ENCODE assay signal across 8 cellular contexts in genomic region chr7:107890493-107890961, GRCh38. TPM values are rescaled to one million over a fixed set of nuclear protein-coding genes. Genes with fewer than 3 reads are reported as not detected.
A peak's percentile ranks its signal among the peaks of the same experiment; 100 is the strongest.
DNase-seq lines count a peak whose midpoint lies in the region; ATAC-seq and TF ChIP-seq lines count a peak whose summit lies in the region.

No MANE protein-coding gene starts in this region.

- no peak for DNase-seq in GM06990 (ENCODE audit: extremely low read depth, insufficient read length)
- DNase-seq in NCI-H69 (lab: John Stamatoyannopoulos, UW) = peak; percentile 62
- DNase-seq in effector memory CD4-positive, alpha-beta T cell = no peak
- peak in 1 of 9 donors; percentile 12 for DNase-seq in naive thymus-derived CD4-positive, alpha-beta T cell
- DNase-seq in NCI-H1930 (lab: John Stamatoyannopoulos, UW) = no peak
- no peak for DNase-seq in SW 1271 (lab: John Stamatoyannopoulos, UW)

- peaks cover 14% of the 10 kb centered on the region for H3K4me1 ChIP-seq in effector memory CD4-positive, alpha-beta T cell (ENCODE audit: control insufficient read depth, insufficient read depth, low read length, poor library complexity, severe bottlenecking)
- H3K4me1 ChIP-seq in naive thymus-derived CD4-positive, alpha-beta T cell (ENCODE audit: control insufficient read depth in 2 of 2, insufficient read depth in 2 of 2, low read length in 2 of 2) = peaks cover 5 to 35% of the 10 kb centered on the region in 2 donors

- H3K36me3 Mint-ChIP-seq in naive thymus-derived CD4-positive, alpha-beta T cell = peaks cover 0 to 16% (median 7%) of the 10 kb centered on the region in 5 donors

- H3K27ac Mint-ChIP-seq in naive thymus-derived CD4-positive, alpha-beta T cell = peak overlapping the region; percentile 94 to 100 (median 98)

- peaks cover 0 to 6% (median 0%) of the 10 kb centered on the region in 11 donors for H3K9me3 Mint-ChIP-seq in naive thymus-derived CD4-positive, alpha-beta T cell

- intact Hi-C loops in naive thymus-derived CD4-positive, alpha-beta T cell (cut with micrococcal nuclease) = loop anchor here (2.0 to 10.0 kb wide), 7 partner anchors 328 to 1778 kb away; partner anchors contain the start of genes COG5 (in 2 of the 2), DUS4L (in 2 of the 2), NAMPT (in 2 of the 2) and CCDC71L (in 1 of the 2)

- H3K4me3 Mint-ChIP-seq in naive thymus-derived CD4-positive, alpha-beta T cell = peak overlapping the region; percentile 89 to 100 (median 97)

- H3K4me1 Mint-ChIP-seq in naive thymus-derived CD4-positive, alpha-beta T cell = peaks cover 15 to 50% (median 46%) of the 10 kb centered on the region in 7 donors

- CTCF ChIA-PET in naive thymus-derived CD4-positive, alpha-beta T cell (lab: Charles Lee) = interaction anchor here (1.1 to 1.9 kb wide), 3 partner anchors 11 to 147 kb away, joined by 6 to 7 read pairs (median 6); partner anchors contain the start of gene CBLL1

- peak; percentile 4 for ATAC-seq in GM21737 (IDR thresholded peaks at IDR 0.05; ENCODE audit: unreplicated experiment)
- ATAC-seq in naive thymus-derived CD4-positive, alpha-beta T cell = peak; percentile 15
- ATAC-seq in GM21447 (IDR thresholded peaks at IDR 0.05; ENCODE audit: unreplicated experiment) = no peak

- H3K27ac ChIP-seq in effector memory CD4-positive, alpha-beta T cell (ENCODE audit: insufficient read depth, low read length, poor library complexity, severe bottlenecking) = peak overlapping the region; percentile 93
- H3K27ac ChIP-seq in naive thymus-derived CD4-positive, alpha-beta T cell (ENCODE audit: low read depth, low read length) = peak overlapping the region; percentile 97

- TF ChIP-seq CTCF in GM06990 (IDR thresholded peaks at IDR 0.05; ENCODE audit: insufficient read depth, low read length, poor library complexity, severe bottlenecking) = no peak

- POLR2A ChIA-PET in naive thymus-derived CD4-positive, alpha-beta T cell (lab: Charles Lee) = interaction anchor here (0.6 to 3.6 kb wide), 11 partner anchors 8 to 1155 kb away, joined by 3 to 28 read pairs (median 5); partner anchors contain the start of genes CBLL1, COG5, DNAJB9 and DUS4L

- no peaks in the 10 kb centered on the region for H3K27me3 ChIP-seq in GM06990 (replicated peaks; ENCODE audit: control insufficient read depth, insufficient read depth, low read length)
- no peaks in the 10 kb centered on the region for H3K27me3 ChIP-seq in effector memory CD4-positive, alpha-beta T cell (replicated peaks; ENCODE audit: control insufficient read depth, insufficient read depth, low read length, poor library complexity, severe bottlenecking)
- H3K27me3 ChIP-seq in naive thymus-derived CD4-positive, alpha-beta T cell (ENCODE audit: control insufficient read depth in 2 of 2, insufficient read depth in 2 of 2, low read length in 2 of 2) = no peaks in the 10 kb centered on the region

- H3K9me3 ChIP-seq in effector memory CD4-positive, alpha-beta T cell (ENCODE audit: control insufficient read depth, low read length) = no peaks in the 10 kb centered on the region
- no peaks in the 10 kb centered on the region for H3K9me3 ChIP-seq in naive thymus-derived CD4-positive, alpha-beta T cell (ENCODE audit: control insufficient read depth in 2 of 3, low read length in 3 of 3)

- peak overlapping the region; percentile 92 for H3K4me3 ChIP-seq in GM06990 (replicated peaks; ENCODE audit: low read depth, low read length)
- peak overlapping the region; percentile 77 for H3K4me3 ChIP-seq in effector memory CD4-positive, alpha-beta T cell (ENCODE audit: insufficient read depth, low read depth, low read length, poor library complexity, severe bottlenecking)
- peak overlapping the region; percentile 93 for H3K4me3 ChIP-seq in naive thymus-derived CD4-positive, alpha-beta T cell (ENCODE audit: low read length)

- peaks cover 2% of the 10 kb centered on the region for H3K36me3 ChIP-seq in GM06990 (ENCODE audit: control insufficient read depth, insufficient read depth, low read length)
- peaks cover 2% of the 10 kb centered on the region for H3K36me3 ChIP-seq in effector memory CD4-positive, alpha-beta T cell (ENCODE audit: control insufficient read depth, insufficient read depth, low read length)
- peaks cover 2 to 16% (median 14%) of the 10 kb centered on the region in 3 experiments for H3K36me3 ChIP-seq in naive thymus-derived CD4-positive, alpha-beta T cell (ENCODE audit: control insufficient read depth in 2 of 3, insufficient read depth in 3 of 3, low read length in 3 of 3)

- peaks cover 0 to 7% (median 4%) of the 10 kb centered on the region in 5 donors for H3K27me3 Mint-ChIP-seq in naive thymus-derived CD4-positive, alpha-beta T cell

RNA-seq across cellular contexts. Expression of gene DLD, which starts 0.5 kb away (rescaled TPM):
- 10 to 100 TPM; 44.5 to 69.3 (median 53.7) TPM for total RNA-seq in naive thymus-derived CD4-positive, alpha-beta T cell
- 10 to 100 TPM; 50.8 to 72.4 TPM for polyA plus RNA-seq in naive thymus-derived CD4-positive, alpha-beta T cell
